In the genomic region with DNA sequence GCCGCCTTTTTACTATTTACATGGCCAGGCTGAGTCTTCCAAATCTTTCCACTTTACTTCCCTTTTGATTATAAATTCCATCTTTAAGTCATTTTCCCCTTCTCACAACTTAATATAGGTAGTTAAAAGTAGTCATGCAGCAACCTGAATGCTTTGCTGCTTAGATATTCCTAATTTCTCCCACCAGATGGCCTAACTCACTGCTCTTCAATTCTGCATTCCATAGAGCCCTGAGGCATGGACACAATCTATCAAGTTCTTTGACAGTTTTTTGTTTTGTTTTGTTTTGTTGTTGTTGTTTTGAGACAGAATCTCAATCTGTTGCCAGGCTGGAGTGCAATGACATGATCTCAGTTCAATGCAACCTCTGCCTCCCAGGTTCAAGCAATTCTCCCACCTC, we compare ENCODE assay signal across 22 cellular contexts. TPM values are rescaled to one million over a fixed set of nuclear protein-coding genes. Genes with fewer than 3 reads are reported as not detected.
DNase-seq lines count a peak whose midpoint lies in the region; ATAC-seq and TF ChIP-seq lines count a peak whose summit lies in the region.
"Had no signal": no experiment of that assay in that cellular context is flagged by ENCODE, and none has a peak within 500 bp of the region (broad histone marks: within the 10 kb centered on the region; RNA-seq: fewer than 3 reads in every experiment).

No MANE protein-coding gene starts in this region.

- H3K27me3 ChIP-seq in uterus = no peaks in the 10 kb centered on the region
- H3K27me3 ChIP-seq: BE2C had no signal

- H3K27ac Mint-ChIP-seq in chondrocyte (ENCODE audit: unreplicated experiment) = no peak overlapping the region
- peak overlapping the region; percentile 15 for H3K27ac Mint-ChIP-seq in memory B cell
- H3K27ac Mint-ChIP-seq in type B pancreatic cell = peak overlapping the region; percentile 1
- H3K27ac Mint-ChIP-seq: CD8-positive, alpha-beta memory T cell; GM23338 had no signal

- no peaks in the 10 kb centered on the region for H3K4me1 ChIP-seq in uterus
- H3K4me1 ChIP-seq: BE2C had no signal

- peak; percentile 28 for DNase-seq in NCI-H82 (lab: John Stamatoyannopoulos, UW)
- DNase-seq in NCI-H82 treated with DMSO at 0.1 percent for 48 hours (lab: John Stamatoyannopoulos, UW; ENCODE audit: unreplicated experiment) = no peak
- DNase-seq in chondrocyte (ENCODE audit: low spot score) = no peak
- DNase-seq in memory B cell (ENCODE audit: low spot score in 2 of 2) = no peak
- no peak for DNase-seq in type B pancreatic cell (ENCODE audit: extremely low spot score, unreplicated experiment)
- DNase-seq in cerebellar cortex (ENCODE audit: low spot score) = no peak
- DNase-seq in uterus = no peak
- no peak for DNase-seq in COLO668 (lab: John Stamatoyannopoulos, UW; ENCODE audit: unreplicated experiment)
- DNase-seq: BE2C; CD8-positive, alpha-beta memory T cell; DMS 273 treated with DMSO at 0.1 percent for 48 hours; GDM1; KBM-7; NCI-H1048; NCI-H146; NCI-H2081; NCI-H510A; NCI-H774 had no signal

- TF ChIP-seq CTCF in chondrocyte (IDR thresholded peaks at IDR 0.05) = peak; percentile 25
- TF ChIP-seq CTCF in type B pancreatic cell (conservative IDR thresholded peaks at IDR 0.05) = no peak
- TF ChIP-seq CTCF in uterus (IDR thresholded peaks at IDR 0.05) = no peak

- no peak overlapping the region for H3K4me3 ChIP-seq in uterus
- H3K4me3 ChIP-seq: GM12878, GM23338 had no signal

- ATAC-seq in memory B cell (ENCODE audit: low read depth) = no peak
- ATAC-seq: GM12878, GM23338, HCT116 had no signal

- H3K27me3 Mint-ChIP-seq in chondrocyte (ENCODE audit: low read depth) = no peaks in the 10 kb centered on the region
- H3K27me3 Mint-ChIP-seq in memory B cell = no peaks in the 10 kb centered on the region
- H3K27me3 Mint-ChIP-seq in type B pancreatic cell = no peaks in the 10 kb centered on the region
- H3K27me3 Mint-ChIP-seq: CD8-positive, alpha-beta memory T cell had no signal

- H3K9me3 Mint-ChIP-seq in chondrocyte (ENCODE audit: low read depth) (no peaks in the 10 kb centered on the region), memory B cell (peaks cover 1% of the 10 kb centered on the region), type B pancreatic cell (peaks cover 4% of the 10 kb centered on the region)
- H3K9me3 Mint-ChIP-seq: CD8-positive, alpha-beta memory T cell; GM23338 had no signal

- H3K9me3 ChIP-seq in uterus = no peaks in the 10 kb centered on the region
- H3K9me3 ChIP-seq: BE2C had no signal

- intact Hi-C loops in uterus (cut with DNase I; ENCODE audit: low total_unique reads) = no loop called here

- TF ChIP-seq POLR2A in uterus (IDR thresholded peaks at IDR 0.05) = no peak

- H3K4me1 Mint-ChIP-seq in chondrocyte (ENCODE audit: low read depth) = no peaks in the 10 kb centered on the region
- peaks cover 18% of the 10 kb centered on the region for H3K4me1 Mint-ChIP-seq in memory B cell
- H3K4me1 Mint-ChIP-seq in type B pancreatic cell (ENCODE audit: unreplicated experiment) = peaks cover 12% of the 10 kb centered on the region
- H3K4me1 Mint-ChIP-seq: CD8-positive, alpha-beta memory T cell had no signal

- H3K36me3 Mint-ChIP-seq in chondrocyte (ENCODE audit: low read depth) = peaks cover 8% of the 10 kb centered on the region
- H3K36me3 Mint-ChIP-seq in memory B cell = peaks cover 14% of the 10 kb centered on the region
- H3K36me3 Mint-ChIP-seq in type B pancreatic cell = peaks cover 21% of the 10 kb centered on the region

- no peak overlapping the region for H3K27ac ChIP-seq in uterus
- H3K27ac ChIP-seq: 22Rv1 had no signal

- H3K4me3 Mint-ChIP-seq in chondrocyte (ENCODE audit: unreplicated experiment) (no peak overlapping the region), memory B cell (no peak overlapping the region), type B pancreatic cell (no peak overlapping the region)
- H3K4me3 Mint-ChIP-seq: CD8-positive, alpha-beta memory T cell; GM23338 had no signal

- no peaks in the 10 kb centered on the region for H3K36me3 ChIP-seq in uterus
- H3K36me3 ChIP-seq: BE2C had no signal

RNA-seq across cellular contexts. Expression of gene FAAH, which starts 21.7 kb away (rescaled TPM):
- total RNA-seq in chondrocyte = 7.0 to 15.0 TPM (median 14.1 TPM) in 3 replicates
- 30.8 and 32.0 TPM in 2 replicates for total RNA-seq in type B pancreatic cell (ENCODE audit: low replicate concordance)
- total RNA-seq in uterus = 10 to 100 TPM; 10.6 to 40.2 (median 15.8) TPM

RNA-seq across cellular contexts. Expression of gene NSUN4, which starts 31.8 kb away (rescaled TPM):
- total RNA-seq in chondrocyte (21.2 to 23.5 TPM (median 23.4 TPM) in 3 replicates), type B pancreatic cell (ENCODE audit: low replicate concordance) (22.4 and 26.6 TPM in 2 replicates), uterus (10 to 100 TPM in 3 of 4 donors, 1 to 10 TPM in 1; 1.0 to 42.4 (median 23.2) TPM)
